Comparison of ENCODE assay signal across 8 cellular contexts in the genomic region with DNA sequence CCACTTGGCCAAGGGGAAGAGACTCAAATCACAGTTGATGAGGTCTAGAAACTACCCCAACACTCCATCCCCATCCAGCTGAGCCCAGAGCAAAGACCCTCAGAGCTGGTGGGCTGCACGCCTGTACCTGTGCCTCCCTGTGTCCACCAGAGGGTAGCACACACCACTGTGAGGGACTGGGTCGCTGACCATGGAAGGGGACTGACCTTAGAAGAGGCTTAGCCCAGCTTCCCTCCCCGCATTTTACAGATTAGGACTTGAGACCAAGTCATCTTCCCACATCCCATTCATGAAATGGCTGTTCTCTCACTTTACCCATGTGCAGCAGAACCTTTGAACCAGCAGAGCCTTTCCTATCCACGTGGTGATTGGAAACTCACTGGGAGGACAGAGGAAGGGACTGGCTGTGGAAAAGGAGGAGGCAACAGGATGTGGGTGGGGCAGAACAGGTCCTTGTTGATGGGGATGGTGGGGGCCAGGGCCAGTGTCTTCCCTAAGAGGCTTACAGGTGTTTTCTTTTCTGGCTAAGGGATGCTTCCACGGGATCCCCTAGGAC. TPM values are rescaled to one million over a fixed set of nuclear protein-coding genes. Genes with fewer than 3 reads are reported as not detected.
DNase-seq lines count a peak whose midpoint lies in the region; ATAC-seq and TF ChIP-seq lines count a peak whose summit lies in the region.

No MANE protein-coding gene starts in this region.

- POLR2A ChIA-PET in activated CD4-positive, alpha-beta memory T cell treated with anti-CD3 and anti-CD28 coated beads for 36 hours (lab: Charles Lee): no interaction called here
- POLR2A ChIA-PET in activated CD4-positive, alpha-beta memory T cell treated with anti-CD3 and anti-CD28 coated beads, Interleukin-2, amount 10 ng/mL, durations not matched to agents 7 days and 5 days (lab: Charles Lee): no interaction called here

- TF ChIP-seq EP300 in transverse colon (IDR thresholded peaks at IDR 0.05; ENCODE audit: low read depth): no peak

- DNase-seq in activated CD4-positive, alpha-beta memory T cell treated with anti-CD3 and anti-CD28 coated beads for 36 hours: peak; percentile 32
- no peak for DNase-seq in activated CD4-positive, alpha-beta memory T cell treated with anti-CD3 and anti-CD28 coated beads, Interleukin-2, amount 10 ng/mL, durations not matched to agents 7 days and 5 days
- DNase-seq in SJSA1 (ENCODE audit: low read depth in 1 of 2, low spot score in 2 of 2): peak; percentile 26 to 62
- no peak for DNase-seq in heart right ventricle
- DNase-seq in transverse colon: no peak
- DNase-seq in CD14-positive monocyte (ENCODE audit: low spot score): no peak
- DNase-seq in GF-D8 (lab: John Stamatoyannopoulos, UW): no peak

- H3K4me3 Mint-ChIP-seq in activated CD4-positive, alpha-beta memory T cell treated with anti-CD3 and anti-CD28 coated beads for 36 hours: no peak overlapping the region
- H3K4me3 Mint-ChIP-seq in activated CD4-positive, alpha-beta memory T cell treated with anti-CD3 and anti-CD28 coated beads, Interleukin-2, amount 10 ng/mL, durations not matched to agents 7 days and 5 days: no peak overlapping the region
- H3K4me3 Mint-ChIP-seq in CD14-positive monocyte: peak overlapping the region in 1 of 2 donors; percentile 26

- H3K27ac Mint-ChIP-seq in activated CD4-positive, alpha-beta memory T cell treated with anti-CD3 and anti-CD28 coated beads for 36 hours: no peak overlapping the region
- no peak overlapping the region for H3K27ac Mint-ChIP-seq in activated CD4-positive, alpha-beta memory T cell treated with anti-CD3 and anti-CD28 coated beads, Interleukin-2, amount 10 ng/mL, durations not matched to agents 7 days and 5 days
- H3K27ac Mint-ChIP-seq in CD14-positive monocyte: no peak overlapping the region

- no peak overlapping the region for H3K27ac ChIP-seq in SJSA1
- H3K27ac ChIP-seq in heart right ventricle: no peak overlapping the region
- H3K27ac ChIP-seq in transverse colon: no peak overlapping the region

- CTCF ChIA-PET in activated CD4-positive, alpha-beta memory T cell treated with anti-CD3 and anti-CD28 coated beads for 36 hours (lab: Charles Lee): interaction anchor here (0.8 to 2.6 kb wide), 3 partner anchors 95 to 261 kb away, joined by 3 to 8 read pairs (median 7); no protein-coding TSS in a partner anchor
- CTCF ChIA-PET in activated CD4-positive, alpha-beta memory T cell treated with anti-CD3 and anti-CD28 coated beads, Interleukin-2, amount 10 ng/mL, durations not matched to agents 7 days and 5 days (lab: Charles Lee): interaction anchor here (1.9 kb wide), 1 partner anchor 96 kb away, joined by 8 read pairs; no protein-coding TSS in a partner anchor

- no peaks in the 10 kb centered on the region for H3K36me3 Mint-ChIP-seq in activated CD4-positive, alpha-beta memory T cell treated with anti-CD3 and anti-CD28 coated beads for 36 hours
- no peaks in the 10 kb centered on the region for H3K36me3 Mint-ChIP-seq in activated CD4-positive, alpha-beta memory T cell treated with anti-CD3 and anti-CD28 coated beads, Interleukin-2, amount 10 ng/mL, durations not matched to agents 7 days and 5 days (ENCODE audit: low read depth)
- H3K36me3 Mint-ChIP-seq in CD14-positive monocyte: peaks cover 3 to 10% of the 10 kb centered on the region in 2 donors

- 47 to 50% methylated on average over 5 of the region's 5 CpGs for WGBS in heart right ventricle, 2 donors
- WGBS in transverse colon (ENCODE audit: low coverage in 1 of 2), 2 donors: 60 to 64% methylated on average over 1 to 5 of the region's 5 CpGs

- H3K4me1 Mint-ChIP-seq in activated CD4-positive, alpha-beta memory T cell treated with anti-CD3 and anti-CD28 coated beads for 36 hours (ENCODE audit: low read depth): peaks cover 21% of the 10 kb centered on the region
- H3K4me1 Mint-ChIP-seq in activated CD4-positive, alpha-beta memory T cell treated with anti-CD3 and anti-CD28 coated beads, Interleukin-2, amount 10 ng/mL, durations not matched to agents 7 days and 5 days: peaks cover 15% of the 10 kb centered on the region
- peaks cover 13% of the 10 kb centered on the region for H3K4me1 Mint-ChIP-seq in CD14-positive monocyte

- H3K27me3 ChIP-seq in SJSA1 (replicated peaks) (no peaks in the 10 kb centered on the region), heart right ventricle (peaks cover 5 to 88% (median 70%) of the 10 kb centered on the region in 7 donors), transverse colon (peaks cover 12% of the 10 kb centered on the region)

- H3K27me3 Mint-ChIP-seq in activated CD4-positive, alpha-beta memory T cell treated with anti-CD3 and anti-CD28 coated beads for 36 hours: peaks cover 12% of the 10 kb centered on the region
- H3K27me3 Mint-ChIP-seq in activated CD4-positive, alpha-beta memory T cell treated with anti-CD3 and anti-CD28 coated beads, Interleukin-2, amount 10 ng/mL, durations not matched to agents 7 days and 5 days: peaks cover 47% of the 10 kb centered on the region
- H3K27me3 Mint-ChIP-seq in CD14-positive monocyte (ENCODE audit: low read depth in 3 of 3): peaks cover 35 to 56% (median 39%) of the 10 kb centered on the region in 3 donors

- intact Hi-C loops in activated CD4-positive, alpha-beta memory T cell treated with anti-CD3 and anti-CD28 coated beads for 36 hours (cut with micrococcal nuclease): loop anchor here (10.0 kb wide), 1 partner anchor 229 kb away; no protein-coding TSS in a partner anchor
- intact Hi-C loops in heart right ventricle (cut with DNase I) (loop anchor here in 7 of 10 donors (5.0 to 10.0 kb wide), 6 partner anchors 89 to 249 kb away; partner anchors contain the start of genes PCED1A (in 1 of the 7) and VPS16 (in 1 of the 7)), transverse colon (cut with DNase I; ENCODE audit: low total_unique reads) (no loop called here), CD14-positive monocyte (cut with micrococcal nuclease) (no loop called here)

- H3K4me1 ChIP-seq in SJSA1 (replicated peaks): peaks cover 21% of the 10 kb centered on the region
- H3K4me1 ChIP-seq in heart right ventricle: peaks cover 8 to 23% (median 20%) of the 10 kb centered on the region in 9 donors
- peaks cover 13 to 20% (median 17%) of the 10 kb centered on the region in 4 donors for H3K4me1 ChIP-seq in transverse colon

- H3K9me3 ChIP-seq in SJSA1 (replicated peaks): peaks cover 8% of the 10 kb centered on the region; the same call in 1 of the 2 replicates
- no peaks in the 10 kb centered on the region for H3K9me3 ChIP-seq in heart right ventricle
- H3K9me3 ChIP-seq in transverse colon: no peaks in the 10 kb centered on the region

- H3K9me3 Mint-ChIP-seq in activated CD4-positive, alpha-beta memory T cell treated with anti-CD3 and anti-CD28 coated beads for 36 hours: no peaks in the 10 kb centered on the region
- H3K9me3 Mint-ChIP-seq in activated CD4-positive, alpha-beta memory T cell treated with anti-CD3 and anti-CD28 coated beads, Interleukin-2, amount 10 ng/mL, durations not matched to agents 7 days and 5 days: no peaks in the 10 kb centered on the region
- H3K9me3 Mint-ChIP-seq in CD14-positive monocyte: peaks cover 0 to 7% (median 2%) of the 10 kb centered on the region in 7 donors

- in situ Hi-C loops in transverse colon (cut with MboI; ENCODE audit: low pct_ligation_motif_present in 1 of 4, low pct_unique_long_range_greater_than_20kb in 1 of 4, low sequenced_read_pairs in 3 of 4): no loop called here

- peak in 2 of 8 donors; percentile 40 to 43 for ATAC-seq in heart right ventricle
- no peak for ATAC-seq in HG03097 (IDR thresholded peaks at IDR 0.05; ENCODE audit: low FRiP score, unreplicated experiment)

- TF ChIP-seq CTCF in heart right ventricle (IDR thresholded peaks at IDR 0.05) (peak in 7 of 9 donors; percentile 39 to 64 (median 53)), transverse colon (IDR thresholded peaks at IDR 0.05) (peak in 4 of 5 experiments; percentile 7 to 40 (median 34)), CD14-positive monocyte (IDR thresholded peaks at IDR 0.05) (no peak)

- TF ChIP-seq POLR2A in transverse colon (IDR thresholded peaks at IDR 0.05): no peak

- H3K4me3 ChIP-seq in SJSA1 (no peak overlapping the region), heart right ventricle (no peak overlapping the region), transverse colon (no peak overlapping the region)

- H3K36me3 ChIP-seq in SJSA1: peaks cover 10% of the 10 kb centered on the region; the same call in 1 of the 2 replicates
- H3K36me3 ChIP-seq in heart right ventricle: no peaks in the 10 kb centered on the region
- H3K36me3 ChIP-seq in transverse colon: no peaks in the 10 kb centered on the region

RNA-seq across cellular contexts. Expression of gene CPXM1, which starts 44.3 kb away (rescaled TPM):
- 1 to 10 TPM; 2.3 to 2.9 TPM for total RNA-seq in activated CD4-positive, alpha-beta memory T cell treated with anti-CD3 and anti-CD28 coated beads for 36 hours
- under 1 TPM; 0.20 to 0.33 TPM for total RNA-seq in activated CD4-positive, alpha-beta memory T cell treated with anti-CD3 and anti-CD28 coated beads, Interleukin-2, amount 10 ng/mL, durations not matched to agents 7 days and 5 days
- total RNA-seq in SJSA1 (2014; rRNA removed; shearing (Covaris generic)): 1.2 TPM in 1 of 2 replicates, not detected in the other
- total RNA-seq in heart right ventricle: 1 to 10 TPM in 5 of 10 donors, under 1 TPM in 4, not detected in 1; 0.48 to 4.5 (median 1.4) TPM
- polyA plus RNA-seq in heart right ventricle: 1 to 10 TPM; 1.2 to 4.9 TPM
- 1 to 10 TPM in 2 of 4 donors, under 1 TPM in 2; 0.80 to 2.6 (median 1.0) TPM for total RNA-seq in transverse colon
- polyA plus RNA-seq in CD14-positive monocyte: not detected

RNA-seq across cellular contexts. Expression of gene C20orf141, which starts 58.7 kb away (rescaled TPM):
- not detected for total RNA-seq in activated CD4-positive, alpha-beta memory T cell treated with anti-CD3 and anti-CD28 coated beads for 36 hours
- not detected for total RNA-seq in activated CD4-positive, alpha-beta memory T cell treated with anti-CD3 and anti-CD28 coated beads, Interleukin-2, amount 10 ng/mL, durations not matched to agents 7 days and 5 days
- not detected in 2 replicates for total RNA-seq in SJSA1 (2014; rRNA removed; shearing (Covaris generic))
- not detected for total RNA-seq in heart right ventricle
- not detected for polyA plus RNA-seq in heart right ventricle
- total RNA-seq in transverse colon: not detected
- polyA plus RNA-seq in CD14-positive monocyte: not detected

Comparison
In these comparisons a context has a peak if more than half of its experiments do, and no peak if none do; other contexts are left out.
1. DNase-seq: peak in activated CD4-positive, alpha-beta memory T cell treated with anti-CD3 and anti-CD28 coated beads for 36 hours (single experiment) and SJSA1 (2 of 2); none in activated CD4-positive, alpha-beta memory T cell treated with anti-CD3 and anti-CD28 coated beads, Interleukin-2, amount 10 ng/mL, durations not matched to agents 7 days and 5 days (single experiment), heart right ventricle (0 of 2), transverse colon (single experiment), CD14-positive monocyte (single experiment) and GF-D8 (single experiment).
2. intact Hi-C loops: an anchor here in activated CD4-positive, alpha-beta memory T cell treated with anti-CD3 and anti-CD28 coated beads for 36 hours (10.0 kb wide) and heart right ventricle (5.0 to 10.0 kb wide); none called in transverse colon and CD14-positive monocyte.